Comparison of ENCODE assay signal across 1 cellular context in genomic region chr21:44850208-44850800, GRCh38.
TF ChIP-seq lines count a peak whose summit lies in the region.

No MANE protein-coding gene starts in this region.

TF ChIP-seq in K562, 482 proteins besides CTCF, POLR2A, EP300 and RAD21:
- TF ChIP-seq POLR2G (IDR thresholded peaks at IDR 0.05; ENCODE audit: low read depth, low read length) (peak; percentile 32), CEBPG (CRISPR knock-in tag; IDR thresholded peaks at IDR 0.05) (no peak), CEBPG (tag; conservative IDR thresholded peaks at IDR 0.05 in 1 of 2, IDR thresholded peaks at IDR 0.05 in 1 of 2) (no peak)
